ENCODE assay signal across 22 cellular contexts in the genomic region with DNA sequence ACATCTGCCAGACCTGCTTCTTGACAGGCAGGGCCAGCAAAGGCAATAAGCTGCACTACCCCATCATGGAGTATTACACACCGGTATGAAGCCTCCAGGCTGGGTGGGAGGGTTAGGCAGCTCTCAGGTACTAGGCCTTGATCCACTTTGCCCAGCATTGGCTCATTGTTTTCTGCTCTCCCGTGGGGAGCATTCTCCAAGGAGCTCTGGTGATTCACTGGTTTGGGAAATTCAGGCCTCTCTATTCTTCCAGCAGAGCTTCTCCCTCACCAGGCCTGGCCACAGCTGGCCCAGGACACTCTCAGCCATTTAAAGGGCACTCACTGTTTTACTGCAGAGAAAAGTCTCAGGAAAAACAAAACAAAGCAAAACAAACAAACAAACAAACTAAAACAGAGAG. TPM values are rescaled to one million over a fixed set of nuclear protein-coding genes. Genes with fewer than 3 reads are reported as not detected.
"Had no signal": no experiment of that assay in that cellular context is flagged by ENCODE, and none has a peak within 500 bp of the region (broad histone marks: within the 10 kb centered on the region; RNA-seq: fewer than 3 reads in every experiment).

No MANE protein-coding gene starts in this region.

- H3K27ac Mint-ChIP-seq: activated CD4-positive, alpha-beta memory T cell treated with anti-CD3 and anti-CD28 coated beads for 36 hours; activated CD4-positive, alpha-beta T cell treated with anti-CD3 and anti-CD28 coated beads for 36 hours; activated CD8-positive, alpha-beta memory T cell treated with anti-CD3 and anti-CD28 coated beads, Interleukin-2, amount 10 ng/mL, durations not matched to agents 7 days and 5 days; activated naive CD8-positive, alpha-beta T cell treated with anti-CD3 and anti-CD28 coated beads for 36 hours; activated T-helper 17 cell treated with anti-CD3 and anti-CD28 coated beads, Interleukin-2, amount 50 U/mL, for 72 hours; brain; progenitor cell of endocrine pancreas had no signal

- H3K4me1 Mint-ChIP-seq: activated T-helper 17 cell treated with anti-CD3 and anti-CD28 coated beads, Interleukin-2, amount 50 U/mL, for 72 hours; brain; neural crest cell had no signal

- H3K27me3 Mint-ChIP-seq: activated CD4-positive, alpha-beta memory T cell treated with anti-CD3 and anti-CD28 coated beads for 36 hours; activated CD4-positive, alpha-beta T cell treated with anti-CD3 and anti-CD28 coated beads for 36 hours; activated CD8-positive, alpha-beta memory T cell treated with anti-CD3 and anti-CD28 coated beads, Interleukin-2, amount 10 ng/mL, durations not matched to agents 7 days and 5 days; activated naive CD8-positive, alpha-beta T cell treated with anti-CD3 and anti-CD28 coated beads for 36 hours; activated T-helper 17 cell treated with anti-CD3 and anti-CD28 coated beads, Interleukin-2, amount 50 U/mL, for 72 hours; brain; progenitor cell of endocrine pancreas had no signal

- H3K9me3 ChIP-seq: tibial nerve had no signal

- H3K27ac ChIP-seq: coronary artery, tibial nerve had no signal

- H3K4me3 ChIP-seq: coronary artery, tibial nerve had no signal

- H3K36me3 ChIP-seq: tibial nerve had no signal

- H3K4me1 ChIP-seq: tibial nerve had no signal

- H3K36me3 Mint-ChIP-seq: activated CD4-positive, alpha-beta memory T cell treated with anti-CD3 and anti-CD28 coated beads for 36 hours; activated CD8-positive, alpha-beta memory T cell treated with anti-CD3 and anti-CD28 coated beads, Interleukin-2, amount 10 ng/mL, durations not matched to agents 7 days and 5 days; activated naive CD8-positive, alpha-beta T cell treated with anti-CD3 and anti-CD28 coated beads for 36 hours had no signal

- H3K27me3 ChIP-seq: tibial nerve had no signal

- H3K9me3 Mint-ChIP-seq: activated CD4-positive, alpha-beta memory T cell treated with anti-CD3 and anti-CD28 coated beads for 36 hours; activated naive CD8-positive, alpha-beta T cell treated with anti-CD3 and anti-CD28 coated beads for 36 hours; activated T-helper 17 cell treated with anti-CD3 and anti-CD28 coated beads, Interleukin-2, amount 50 U/mL, for 72 hours had no signal

- H3K4me3 Mint-ChIP-seq: activated CD4-positive, alpha-beta memory T cell treated with anti-CD3 and anti-CD28 coated beads for 36 hours; activated CD4-positive, alpha-beta T cell treated with anti-CD3 and anti-CD28 coated beads for 36 hours; activated CD8-positive, alpha-beta memory T cell treated with anti-CD3 and anti-CD28 coated beads, Interleukin-2, amount 10 ng/mL, durations not matched to agents 7 days and 5 days; activated naive CD8-positive, alpha-beta T cell treated with anti-CD3 and anti-CD28 coated beads for 36 hours; activated T-helper 17 cell treated with anti-CD3 and anti-CD28 coated beads, Interleukin-2, amount 50 U/mL, for 72 hours; brain; neural crest cell had no signal

- DNase-seq: activated CD4-positive, alpha-beta memory T cell treated with anti-CD3 and anti-CD28 coated beads for 36 hours; activated CD4-positive, alpha-beta T cell treated with anti-CD3 and anti-CD28 coated beads for 36 hours; activated CD8-positive, alpha-beta memory T cell treated with anti-CD3 and anti-CD28 coated beads, Interleukin-2, amount 10 ng/mL, durations not matched to agents 7 days and 5 days; activated naive CD4-positive, alpha-beta T cell; activated naive CD8-positive, alpha-beta T cell treated with anti-CD3 and anti-CD28 coated beads for 36 hours; amygdala; central memory CD4-positive, alpha-beta T cell; kidney; midbrain; stimulated activated CD4-positive, alpha-beta T cell treated with anti-CD3 and anti-CD28 coated beads, Interleukin-12 subunit alpha, Interleukin-12 subunit beta, amount 100 ng/mL, for 4 hours; stimulated activated CD4-positive, alpha-beta T cell treated with anti-CD3 and anti-CD28 coated beads, Interleukin-1b, Interleukin-23, amount 100 ng/mL, for 48 hours; stimulated activated CD8-positive, alpha-beta memory T cell treated with anti-CD3 and anti-CD28 coated beads, Interleukin-4, amount 100 ng/mL, for 48 hours; stimulated activated naive CD4-positive, alpha-beta T cell treated with Interleukin-2 at 50 U/mL for 16 hours; substantia nigra had no signal

RNA-seq across cellular contexts. Expression of gene DRP2, which starts 33.0 kb away (rescaled TPM):
- total RNA-seq: left lobe of liver, lung microvascular endothelial cell had no signal

RNA-seq across cellular contexts. Expression of gene TAF7L, which starts 38.5 kb away (rescaled TPM):
- total RNA-seq: activated CD4-positive, alpha-beta memory T cell treated with anti-CD3 and anti-CD28 coated beads for 36 hours; activated CD4-positive, alpha-beta T cell treated with anti-CD3 and anti-CD28 coated beads for 36 hours; activated naive CD8-positive, alpha-beta T cell treated with anti-CD3 and anti-CD28 coated beads for 36 hours; kidney; lung microvascular endothelial cell had no signal
